In the genomic region with DNA sequence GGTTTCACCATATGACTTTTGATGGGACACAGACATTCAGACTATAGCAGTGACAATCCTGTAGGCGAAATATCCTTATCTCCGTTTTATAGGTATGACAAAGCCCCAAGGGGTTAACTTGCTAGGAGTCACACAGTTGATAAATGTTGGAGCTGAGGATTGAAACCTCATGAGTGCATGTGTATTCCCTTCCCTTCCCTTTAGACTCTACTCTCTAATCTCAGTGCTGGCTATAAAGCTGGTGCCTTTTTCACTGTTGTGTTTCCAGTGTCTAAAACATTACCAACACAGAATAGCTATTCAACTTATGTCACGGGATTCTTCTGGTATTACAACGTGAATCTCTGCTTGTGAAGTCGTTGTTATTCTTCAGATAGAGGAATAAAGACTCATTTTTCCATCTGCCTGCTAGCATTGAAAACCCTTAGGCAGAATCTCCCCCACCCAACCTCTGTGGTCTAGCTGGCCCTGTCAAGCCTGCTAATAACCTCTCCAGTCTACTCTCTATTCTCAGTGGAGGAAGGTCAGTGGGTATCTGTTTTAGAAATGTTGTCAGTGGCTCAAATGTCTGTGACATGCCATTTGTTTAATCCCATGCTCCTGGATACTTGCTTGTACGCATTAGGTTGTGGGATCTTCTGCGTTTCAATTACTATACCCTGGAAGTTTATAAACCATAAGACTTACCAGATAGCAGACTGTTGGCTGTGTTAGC, we compare ENCODE assay signal across 13 cellular contexts.
DNase-seq lines count a peak whose midpoint lies in the region; ATAC-seq and TF ChIP-seq lines count a peak whose summit lies in the region.
"Had no signal": no experiment of that assay in that cellular context is flagged by ENCODE, and none has a peak within 500 bp of the region (broad histone marks: within the 10 kb centered on the region; RNA-seq: fewer than 3 reads in every experiment).

No MANE protein-coding gene starts in this region.

- H3K4me1 ChIP-seq in psoas muscle = peaks cover 25% of the 10 kb centered on the region

- peak overlapping the region; percentile 47 for H3K27ac ChIP-seq in brain microvascular endothelial cell
- peak overlapping the region; percentile 30 for H3K27ac ChIP-seq in psoas muscle

- H3K4me3 ChIP-seq in brain microvascular endothelial cell (ENCODE audit: low read depth, low read length) (no peak overlapping the region), psoas muscle (no peak overlapping the region)

- in situ Hi-C loops in brain microvascular endothelial cell (cut with HindIII; ENCODE audit: low pct_ligation_motif_present, low sequenced_read_pairs) = no loop called here

- peak; percentile 33 for DNase-seq in EH (ENCODE audit: low read depth)
- peak; percentile 43 for DNase-seq in brain microvascular endothelial cell
- DNase-seq in myocyte (ENCODE audit: low read depth) = peak; percentile 56
- no peak for DNase-seq in psoas muscle
- no peak for DNase-seq in NAMALWA (ENCODE audit: low spot score)
- DNase-seq in AG08396 (ENCODE audit: low spot score) = no peak
- no peak for DNase-seq in SHP77 treated with DMSO at 0.1 percent for 48 hours (lab: John Stamatoyannopoulos, UW)
- no peak for DNase-seq in GM19240 (ENCODE audit: insufficient read length, low spot score)
- DNase-seq: Kasumi-1, MM.1S, NCI-H187, OCI-M1, RPMI8226 had no signal

- 49 to 60% (median 56%) methylated on average over 7 of the region's 7 CpGs for WGBS in psoas muscle, 3 donors

- intact Hi-C loops in psoas muscle (cut with DNase I) = loop anchor here in 1 of 2 donors (5.0 to 10.0 kb wide), 2 partner anchors 81 to 118 kb away; a partner anchor contains a TSS

- TF ChIP-seq CTCF in brain microvascular endothelial cell (IDR thresholded peaks at IDR 0.05; ENCODE audit: low read depth, low read length, missing control alignments) (no peak), psoas muscle (IDR thresholded peaks at IDR 0.05) (no peak)

- no peaks in the 10 kb centered on the region for H3K27me3 ChIP-seq in brain microvascular endothelial cell (replicated peaks)
- no peaks in the 10 kb centered on the region for H3K27me3 ChIP-seq in psoas muscle (ENCODE audit: insufficient read depth in 3 of 3, low read length in 2 of 3)

- peak; percentile 46 to 73 (median 64) for ATAC-seq in psoas muscle

- no peaks in the 10 kb centered on the region for H3K9me3 ChIP-seq in psoas muscle

- H3K36me3 ChIP-seq in brain microvascular endothelial cell (replicated peaks) (no peaks in the 10 kb centered on the region), psoas muscle (ENCODE audit: insufficient read depth in 1 of 2, low read depth in 1 of 2) (no peaks in the 10 kb centered on the region)

Comparison
In these comparisons a context has a peak if more than half of its experiments do, and no peak if none do; other contexts are left out.
1. DNase-seq: peak in EH (single experiment), brain microvascular endothelial cell (single experiment) and myocyte (single experiment); none in psoas muscle (0 of 2), NAMALWA (single experiment), AG08396 (single experiment), SHP77 treated with DMSO at 0.1 percent for 48 hours (single experiment) and GM19240 (single experiment).